In genomic region chr6:126075335-126076071, GRCh38 we compare ENCODE assay signal across 14 cellular contexts.
DNase-seq lines count a peak whose midpoint lies in the region; ATAC-seq and TF ChIP-seq lines count a peak whose summit lies in the region.
"Had no signal": no experiment of that assay in that cellular context is flagged by ENCODE, and none has a peak within 500 bp of the region (broad histone marks: within the 10 kb centered on the region; RNA-seq: fewer than 3 reads in every experiment).

No MANE protein-coding gene starts in this region.

- H3K4me3 ChIP-seq in SK-N-SH (ENCODE audit: low read depth in 2 of 2, low read length in 1 of 2) = no peak overlapping the region
- H3K4me3 ChIP-seq in esophagus muscularis mucosa = no peak overlapping the region
- no peak overlapping the region for H3K4me3 ChIP-seq in vagina
- H3K4me3 ChIP-seq in left lung = no peak overlapping the region
- H3K4me3 ChIP-seq: BLaER1 treated with 17β-estradiol and CSF1 and Interleukin-3, amounts not matched to agents 10 nM and 100 nM had no signal

- H3K36me3 Mint-ChIP-seq in WTC11 = no peaks in the 10 kb centered on the region; the same call in 1 of the 2 replicates

- no peak overlapping the region for H3K4me2 ChIP-seq in SK-N-SH
- H3K4me2 ChIP-seq: BLaER1 treated with 17β-estradiol and CSF1 and Interleukin-3, amounts not matched to agents 10 nM and 100 nM had no signal

- ATAC-seq in SK-N-SH treated with all-trans-retinoic acid at 6 μM for 48 hours (no peak), WTC11 (peak; percentile 60; the same call in 1 of the 2 replicates), left lung (no peak)

- no peak for DNase-seq in SK-N-SH
- no peak for DNase-seq in WTC11 (ENCODE audit: low spot score)
- DNase-seq in esophagus muscularis mucosa (ENCODE audit: extremely low spot score) = peak; percentile 26
- DNase-seq in vagina (ENCODE audit: extremely low spot score in 2 of 2) = no peak
- no peak for DNase-seq in left lung
- DNase-seq in NCI-H1694 (lab: John Stamatoyannopoulos, UW) = no peak
- no peak for DNase-seq in AG08396 (ENCODE audit: low spot score)
- DNase-seq: CD4-positive, alpha-beta T cell; DMS153; DMS79 treated with DMSO at 0.1 percent for 48 hours; EL had no signal

- TF ChIP-seq CTCF in SK-N-SH (IDR thresholded peaks at IDR 0.05) (no peak), WTC11 (IDR thresholded peaks at IDR 0.05) (no peak), esophagus muscularis mucosa (IDR thresholded peaks at IDR 0.05) (no peak), vagina (IDR thresholded peaks at IDR 0.05) (no peak), left lung (IDR thresholded peaks at IDR 0.05) (no peak)

- H3F3A ChIP-seq in SK-N-SH (replicated peaks; ENCODE audit: insufficient read depth) = no peaks in the 10 kb centered on the region

- no peaks in the 10 kb centered on the region for H4K20me1 ChIP-seq in SK-N-SH (ENCODE audit: insufficient read depth)
- H4K20me1 ChIP-seq: BLaER1 treated with 17β-estradiol and CSF1 and Interleukin-3, amounts not matched to agents 10 nM and 100 nM had no signal

- H3K27me3 ChIP-seq in SK-N-SH (ENCODE audit: insufficient read depth) (no peaks in the 10 kb centered on the region), esophagus muscularis mucosa (no peaks in the 10 kb centered on the region), vagina (no peaks in the 10 kb centered on the region), left lung (no peaks in the 10 kb centered on the region)
- H3K27me3 ChIP-seq: BLaER1 treated with 17β-estradiol and CSF1 and Interleukin-3, amounts not matched to agents 10 nM and 100 nM had no signal

- H3K4me3 Mint-ChIP-seq in WTC11 = no peak overlapping the region
- H3K4me3 Mint-ChIP-seq: CD4-positive, alpha-beta T cell had no signal

- peaks cover 7% of the 10 kb centered on the region; the same call in 1 of the 2 replicates for H3K9me3 Mint-ChIP-seq in WTC11
- H3K9me3 Mint-ChIP-seq: CD4-positive, alpha-beta T cell had no signal

- H3K36me3 ChIP-seq in SK-N-SH (replicated peaks in 1 of 2; ENCODE audit: control insufficient read depth in 1 of 2, insufficient read depth in 2 of 2, low read length in 1 of 2) = no peaks in the 10 kb centered on the region
- no peaks in the 10 kb centered on the region for H3K36me3 ChIP-seq in esophagus muscularis mucosa
- H3K36me3 ChIP-seq in vagina = no peaks in the 10 kb centered on the region
- H3K36me3 ChIP-seq in left lung = no peaks in the 10 kb centered on the region
- H3K36me3 ChIP-seq: BLaER1 treated with 17β-estradiol and CSF1 and Interleukin-3, amounts not matched to agents 10 nM and 100 nM had no signal

- TF ChIP-seq POLR2A in esophagus muscularis mucosa (IDR thresholded peaks at IDR 0.05; ENCODE audit: low read depth) (no peak), vagina (IDR thresholded peaks at IDR 0.05) (no peak)

- 83% methylated on average over 4 of the region's 4 CpGs for WGBS in SK-N-SH (ENCODE audit: low lambda C conversion rate)
- 67% methylated on average over 4 of the region's 4 CpGs for WGBS in esophagus muscularis mucosa

- no peaks in the 10 kb centered on the region for H3K9me2 ChIP-seq in SK-N-SH

- POLR2A ChIA-PET in SK-N-SH (lab: Yijun Ruan, JAX) (no interaction called here), WTC11 (lab: Charles Lee) (no interaction called here)

- H3K9ac ChIP-seq in SK-N-SH = no peak overlapping the region
- H3K9ac ChIP-seq: BLaER1 treated with 17β-estradiol and CSF1 and Interleukin-3, amounts not matched to agents 10 nM and 100 nM had no signal

- H3K9me3 ChIP-seq in SK-N-SH (no peaks in the 10 kb centered on the region), esophagus muscularis mucosa (no peaks in the 10 kb centered on the region), vagina (no peaks in the 10 kb centered on the region), left lung (no peaks in the 10 kb centered on the region)

- no peak for TF ChIP-seq RAD21 in SK-N-SH (IDR thresholded peaks at IDR 0.05; ENCODE audit: low read length)

- TF ChIP-seq EP300 in SK-N-SH (IDR thresholded peaks at IDR 0.05; ENCODE audit: borderline replicate concordance in 1 of 2, low read depth in 1 of 2, low read length in 1 of 2) (no peak; a peak in 1 of 4 replicates), esophagus muscularis mucosa (IDR thresholded peaks at IDR 0.05) (no peak)

- H3K4me1 Mint-ChIP-seq in WTC11 = peaks cover 12% of the 10 kb centered on the region

- CTCF ChIA-PET in SK-N-SH (lab: Yijun Ruan, JAX) = interaction anchor here (0.6 to 1.4 kb wide), 3 partner anchors 42 to 729 kb away, joined by 3 read pairs; no protein-coding TSS in a partner anchor
- CTCF ChIA-PET in WTC11 (lab: Charles Lee) = no interaction called here

- no peak overlapping the region for H2AFZ ChIP-seq in SK-N-SH (ENCODE audit: low read depth)

- H3K79me2 ChIP-seq in SK-N-SH (ENCODE audit: insufficient read depth) = no peaks in the 10 kb centered on the region

- H3K4me1 ChIP-seq in SK-N-SH (ENCODE audit: control insufficient read depth in 1 of 2, insufficient read depth in 2 of 2, low read depth in 1 of 2, low read length in 1 of 2) (peaks cover 0 to 25% of the 10 kb centered on the region in 2 experiments; a peak in 3 of 4 replicates), esophagus muscularis mucosa (peaks cover 0 to 19% (median 5%) of the 10 kb centered on the region in 4 donors), vagina (peaks cover 15% of the 10 kb centered on the region), left lung (no peaks in the 10 kb centered on the region)

- no peaks in the 10 kb centered on the region for H3K27me3 Mint-ChIP-seq in WTC11 (ENCODE audit: low read depth)
- H3K27me3 Mint-ChIP-seq: CD4-positive, alpha-beta T cell had no signal

- intact Hi-C loops in esophagus muscularis mucosa (cut with DNase I) (no loop called here), vagina (cut with DNase I) (no loop called here), left lung (cut with DNase I) (no loop called here)

- H3K27ac ChIP-seq in SK-N-SH (ENCODE audit: low read depth in 2 of 2, low read length in 1 of 2) (no peak overlapping the region), esophagus muscularis mucosa (replicated peaks in 1 of 4) (no peak overlapping the region), vagina (peak overlapping the region; percentile 22), left lung (no peak overlapping the region)
- H3K27ac ChIP-seq: 22Rv1; BLaER1 treated with 17β-estradiol and CSF1 and Interleukin-3, amounts not matched to agents 10 nM and 100 nM had no signal

- no peak overlapping the region for H3K27ac Mint-ChIP-seq in WTC11
- H3K27ac Mint-ChIP-seq: CD4-positive, alpha-beta T cell had no signal

TF ChIP-seq in SK-N-SH, 30 proteins besides CTCF, POLR2A, EP300 and RAD21:
- TF ChIP-seq ZBTB33 (IDR thresholded peaks at IDR 0.05; ENCODE audit: borderline replicate concordance, low read depth) = no peak
- peak; percentile 56; the same call in 1 of the 2 replicates for TF ChIP-seq MXI1 (IDR thresholded peaks at IDR 0.05; ENCODE audit: low read depth, low read length)
TF ChIP-seq in SK-N-SH: peak in this region for 1.

TF ChIP-seq in SK-N-SH treated with all-trans-retinoic acid at 6 μM for 48 hours, 23 proteins besides CTCF, POLR2A, EP300 and RAD21:
- TF ChIP-seq GLIS3 (CRISPR knock-in tag; IDR thresholded peaks at IDR 0.05) = no peak
- no peak for TF ChIP-seq POU6F1 (CRISPR knock-in tag; IDR thresholded peaks at IDR 0.05; ENCODE audit: borderline replicate concordance, low read depth)

TF ChIP-seq in WTC11, 78 proteins besides CTCF, POLR2A, EP300 and RAD21:
- peak; percentile 42; the same call in 1 of the 2 replicates for TF ChIP-seq USF2 (CRISPR knock-in tag; IDR thresholded peaks at IDR 0.05)
- TF ChIP-seq NFYB (CRISPR knock-in tag; conservative IDR thresholded peaks at IDR 0.05; ENCODE audit: low read depth) = no peak
- TF ChIP-seq HMGA2 (CRISPR knock-in tag; IDR thresholded peaks at IDR 0.05) = no peak
- TF ChIP-seq ZNF121 (CRISPR knock-in tag; IDR thresholded peaks at IDR 0.05) = no peak
- no peak for TF ChIP-seq SP1 (CRISPR knock-in tag; conservative IDR thresholded peaks at IDR 0.05)
- no peak for TF ChIP-seq E2F5 (CRISPR knock-in tag; IDR thresholded peaks at IDR 0.05)

Comparison
In these comparisons a context has a peak if more than half of its experiments do, and no peak if none do; other contexts are left out.
1. Of the 6 proteins assayed by ChIP-seq in both WTC11 and SK-N-SH: peak only in WTC11: USF2; only in SK-N-SH: none; in both: none; in neither: 5.